17 cellular contexts compared by ENCODE assay signal in the genomic region with DNA sequence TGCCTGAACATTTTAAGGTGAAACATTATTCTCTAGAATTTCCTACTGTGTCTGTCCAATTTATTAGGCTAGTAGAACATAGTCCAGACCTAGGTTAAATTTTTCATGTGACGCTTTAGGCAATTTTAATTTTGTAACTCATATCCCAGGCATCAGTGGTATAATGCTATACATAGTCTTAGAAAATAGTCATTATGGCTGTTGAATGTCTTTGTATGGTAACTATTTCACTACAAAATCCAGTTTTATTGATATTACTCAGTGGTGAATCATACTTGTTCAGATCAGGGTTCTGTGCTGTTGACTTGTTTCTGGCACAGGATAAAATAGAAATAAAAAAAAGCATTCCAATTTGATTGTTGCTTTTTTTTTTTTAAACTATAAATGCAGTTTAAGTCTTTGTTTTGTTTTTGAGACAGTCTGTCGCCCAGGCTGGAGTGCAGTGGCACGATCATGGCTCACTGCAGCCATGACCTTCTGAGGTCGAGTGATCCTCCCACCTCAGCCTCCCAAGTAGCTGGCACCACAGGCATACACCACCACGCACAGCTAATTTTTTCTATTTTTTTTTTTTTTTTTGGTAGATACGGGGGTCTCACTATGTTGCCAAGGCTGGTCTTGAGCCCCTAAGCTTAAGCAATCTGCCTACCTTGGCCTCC.
DNase-seq lines count a peak whose midpoint lies in the region; ATAC-seq, FAIRE-seq and TF ChIP-seq lines count a peak whose summit lies in the region.
"Had no signal": no experiment of that assay in that cellular context is flagged by ENCODE, and none has a peak within 500 bp of the region (broad histone marks: within the 10 kb centered on the region; RNA-seq: fewer than 3 reads in every experiment).

No MANE protein-coding gene starts in this region.

- H3K79me2 ChIP-seq in HCT116 (ENCODE audit: insufficient read depth, low read length) (peaks cover 96% of the 10 kb centered on the region), astrocyte (ENCODE audit: insufficient read depth, low read length) (peaks cover 98% of the 10 kb centered on the region)

- DNase-seq in AG08396 (ENCODE audit: low spot score), result peak; percentile 68
- DNase-seq in HCT116 (ENCODE audit: low read depth, low spot score), result no peak
- peak; percentile 71 for DNase-seq in astrocyte (ENCODE audit: low read depth)
- DNase-seq in mesenchymal stem cell, result no peak
- no peak for DNase-seq in NCI-H2029 treated with DMSO at 0.1 percent for 48 hours (lab: John Stamatoyannopoulos, UW)
- no peak for DNase-seq in NCI-H2196 (lab: John Stamatoyannopoulos, UW; ENCODE audit: unreplicated experiment)
- DNase-seq in GM12891 (ENCODE audit: insufficient read length, low spot score), result no peak
- DNase-seq in KBM-7, result no peak
- DNase-seq: COR-L47; gastrocnemius medialis; left cardiac atrium; NCI-H2081 treated with DMSO at 0.1 percent for 48 hours; nephron progenitor cell; stimulated activated CD4-positive, alpha-beta T cell treated with anti-CD3 and anti-CD28 coated beads, Interleukin-12 subunit alpha, Interleukin-12 subunit beta, amount 100 ng/mL, for 4 hours; T-helper 9 cell had no signal

- no peak overlapping the region for H3K23ac ChIP-seq in mesenchymal stem cell (ENCODE audit: low read length in 2 of 2)

- no peak overlapping the region for H4K8ac ChIP-seq in mesenchymal stem cell (ENCODE audit: low read length)

- 96% methylated on average over 3 of the region's 6 CpGs for WGBS in mesenchymal stem cell

- no peaks in the 10 kb centered on the region for H3K27me3 Mint-ChIP-seq in astrocyte (ENCODE audit: low read depth, unreplicated experiment)

- no peak for TF ChIP-seq RAD21 in HCT116 (IDR thresholded peaks at IDR 0.05; ENCODE audit: low read depth)

- no peak overlapping the region for H3K14ac ChIP-seq in mesenchymal stem cell (ENCODE audit: low read length in 2 of 2)

- peaks cover 34 to 38% of the 10 kb centered on the region in 2 experiments for H3K4me1 ChIP-seq in HCT116 (ENCODE audit: control insufficient read depth in 1 of 2, insufficient read depth in 2 of 2, low read length in 2 of 2)
- H3K4me1 ChIP-seq in astrocyte (ENCODE audit: insufficient read depth, low read length), result peaks cover 21% of the 10 kb centered on the region
- peaks cover 20% of the 10 kb centered on the region for H3K4me1 ChIP-seq in mesenchymal stem cell (ENCODE audit: control insufficient read depth, insufficient read depth, low read depth, low read length)

- H3K36me3 ChIP-seq in HCT116 (ENCODE audit: control insufficient read depth in 1 of 2, insufficient read depth in 2 of 2, low read length in 2 of 2) (0 out of 4 replicates have a peak, but pooled peaks cover 0 to 4% of the 10 kb centered on the region in 2 experiments), astrocyte (ENCODE audit: insufficient read depth, low read length) (no peaks in the 10 kb centered on the region), mesenchymal stem cell (ENCODE audit: control insufficient read depth in 1 of 2, insufficient read depth in 2 of 2, low read depth in 1 of 2, low read length in 2 of 2) (peaks cover 9 to 19% of the 10 kb centered on the region in 2 experiments)
- H3K36me3 ChIP-seq: cardiac muscle cell, gastrocnemius medialis had no signal

- H3K27me3 ChIP-seq in HCT116 (ENCODE audit: insufficient read depth, low read length), result no peaks in the 10 kb centered on the region
- no peaks in the 10 kb centered on the region for H3K27me3 ChIP-seq in astrocyte (ENCODE audit: insufficient read depth, low read length)
- H3K27me3 ChIP-seq in mesenchymal stem cell (ENCODE audit: control insufficient read depth in 1 of 2, insufficient read depth in 1 of 2, low read length in 2 of 2), result no peaks in the 10 kb centered on the region
- H3K27me3 ChIP-seq: cardiac muscle cell, gastrocnemius medialis had no signal

- no peak overlapping the region for H4K91ac ChIP-seq in mesenchymal stem cell (ENCODE audit: low read length)

- in situ Hi-C loops in KBM-7 (cut with MboI; ENCODE audit: low pct_unique_long_range_greater_than_20kb, low sequenced_read_pairs), result no loop called here

- RAD21 ChIA-PET in HCT116 (lab: Charles Lee; ENCODE audit: low non-redundant PET in 1 of 2, low total read pairs in 2 of 2, uncharacterized antibody in 2 of 2, unreplicated experiment in 2 of 2), result no interaction called here

- H3K9me3 ChIP-seq in HCT116 (ENCODE audit: control insufficient read depth in 1 of 2, insufficient read depth in 1 of 2, low read depth in 1 of 2, low read length in 2 of 2), result no peaks in the 10 kb centered on the region
- no peaks in the 10 kb centered on the region for H3K9me3 ChIP-seq in astrocyte (ENCODE audit: insufficient read depth, low read depth, low read length)
- H3K9me3 ChIP-seq in mesenchymal stem cell (ENCODE audit: control insufficient read depth, low read length), result no peaks in the 10 kb centered on the region
- H3K9me3 ChIP-seq: gastrocnemius medialis had no signal

- H3K9ac ChIP-seq in HCT116 (ENCODE audit: low read length) (no peak overlapping the region), astrocyte (ENCODE audit: low read length) (no peak overlapping the region), mesenchymal stem cell (ENCODE audit: low read length) (peak overlapping the region; percentile 2)

- no TSS peak for BruUV-seq in HCT116 (replicated peaks; lab: Mats Ljungman, UMichigan)

- no peak overlapping the region for H2BK120ac ChIP-seq in mesenchymal stem cell (ENCODE audit: low read depth, low read length)

- no peak overlapping the region for H3K4ac ChIP-seq in mesenchymal stem cell (ENCODE audit: low read depth in 1 of 2, low read length in 2 of 2)

- no peak overlapping the region for H3K18ac ChIP-seq in mesenchymal stem cell (ENCODE audit: low read depth in 1 of 2, low read length in 2 of 2)

- TF ChIP-seq POLR2A in HCT116 (IDR thresholded peaks at IDR 0.05; ENCODE audit: borderline replicate concordance, extremely low read depth, insufficient read depth, insufficient read length) (no peak), GM12891 (IDR thresholded peaks at IDR 0.05; ENCODE audit: low read depth, low read length) (no peak)

- H3K9me2 ChIP-seq in HCT116 (ENCODE audit: insufficient read depth), result no peaks in the 10 kb centered on the region

- peak overlapping the region; percentile 26; the same call in 1 of the 2 replicates for H3K27ac ChIP-seq in HCT116 (ENCODE audit: low read depth, low read length)
- no peak overlapping the region for H3K27ac ChIP-seq in astrocyte (ENCODE audit: low read depth, low read length)
- no peak overlapping the region for H3K27ac ChIP-seq in mesenchymal stem cell (ENCODE audit: low read length, poor library complexity, severe bottlenecking)
- H3K27ac ChIP-seq: cardiac muscle cell, gastrocnemius medialis had no signal

- H3K4me2 ChIP-seq in HCT116 (ENCODE audit: low read length), result peak overlapping the region; percentile 61
- H3K4me2 ChIP-seq in astrocyte (ENCODE audit: low read length), result peak overlapping the region; percentile 47
- no peak overlapping the region for H3K4me2 ChIP-seq in mesenchymal stem cell (ENCODE audit: low read length, poor library complexity, severe bottlenecking)

- H2AFZ ChIP-seq in HCT116 (ENCODE audit: low read depth, low read length, poor library complexity, severe bottlenecking), result no peak overlapping the region
- H2AFZ ChIP-seq in astrocyte (ENCODE audit: low read depth, low read length), result no peak overlapping the region
- no peak overlapping the region for H2AFZ ChIP-seq in mesenchymal stem cell (ENCODE audit: low read depth, low read length)

- TF ChIP-seq CTCF in HCT116 (IDR thresholded peaks at IDR 0.05 in 2 of 3, conservative IDR thresholded peaks at IDR 0.05 in 1 of 3; ENCODE audit: borderline replicate concordance in 1 of 3, insufficient read depth in 1 of 3, low read depth in 2 of 3, low read length in 2 of 3) (no peak), astrocyte (IDR thresholded peaks at IDR 0.05; ENCODE audit: insufficient read depth, low read depth, low read length) (no peak)

- peaks cover 37% of the 10 kb centered on the region for H3K4me1 Mint-ChIP-seq in astrocyte (ENCODE audit: low read depth, unreplicated experiment)

- peaks cover 8% of the 10 kb centered on the region for H3K79me1 ChIP-seq in mesenchymal stem cell (replicated peaks; ENCODE audit: low read length, poor library complexity, severe bottlenecking)

- POLR2A ChIA-PET in HCT116 (lab: Charles Lee), result no interaction called here

- FAIRE-seq in astrocyte (lab: Jason Lieb, UNC), result peak; percentile 13
- no peak for FAIRE-seq in GM12891 (lab: Jason Lieb, UNC)
- FAIRE-seq: H1 had no signal

- H3K4me3 ChIP-seq in HCT116 (replicated peaks in 1 of 2; ENCODE audit: low read depth in 1 of 2, low read length in 2 of 2), result no peak overlapping the region; a peak in 1 of 4 replicates
- H3K4me3 ChIP-seq in astrocyte (ENCODE audit: insufficient read depth, low read depth, low read length), result no peak overlapping the region
- H3K4me3 ChIP-seq in mesenchymal stem cell (ENCODE audit: insufficient read depth in 1 of 2, low read depth in 1 of 2, low read length in 2 of 2), result no peak overlapping the region
- H3K4me3 ChIP-seq: cardiac muscle cell, gastrocnemius medialis had no signal

- H3K4me3 Mint-ChIP-seq in astrocyte (ENCODE audit: unreplicated experiment), result no peak overlapping the region
- H3K4me3 Mint-ChIP-seq: nephron progenitor cell had no signal

- intact Hi-C loops in HCT116 (cut with micrococcal nuclease), result no loop called here

- H2BK12ac ChIP-seq in mesenchymal stem cell (ENCODE audit: low read length in 2 of 2), result no peak overlapping the region

- no peak overlapping the region for H3K27ac Mint-ChIP-seq in astrocyte (ENCODE audit: unreplicated experiment)
- H3K27ac Mint-ChIP-seq: nephron progenitor cell had no signal

- H2AK5ac ChIP-seq in mesenchymal stem cell (ENCODE audit: low read length, severe bottlenecking), result no peak overlapping the region

- H2BK15ac ChIP-seq in mesenchymal stem cell (ENCODE audit: low read depth, poor library complexity, severe bottlenecking), result no peak overlapping the region

- no peaks in the 10 kb centered on the region for H3K9me3 Mint-ChIP-seq in astrocyte (ENCODE audit: unreplicated experiment)
- H3K9me3 Mint-ChIP-seq: nephron progenitor cell had no signal

- CTCF ChIA-PET in HCT116 (lab: Charles Lee), result no interaction called here

- H2BK5ac ChIP-seq in mesenchymal stem cell (ENCODE audit: low read depth, low read length, poor library complexity, severe bottlenecking), result no peak overlapping the region

- H4K20me1 ChIP-seq in HCT116 (ENCODE audit: insufficient read depth) (peaks cover 21% of the 10 kb centered on the region; the same call in 1 of the 2 replicates), astrocyte (ENCODE audit: insufficient read depth, low read length) (peaks cover 95% of the 10 kb centered on the region)

- peak; percentile 68 for ATAC-seq in HCT116
- ATAC-seq: gastrocnemius medialis had no signal

- peaks cover 7% of the 10 kb centered on the region for H3K36me3 Mint-ChIP-seq in astrocyte (ENCODE audit: low read depth, unreplicated experiment)

TF ChIP-seq in HCT116, 20 proteins besides CTCF, POLR2A, EP300 and RAD21 (continues in another document):
- no peak for TF ChIP-seq EGR1 (IDR thresholded peaks at IDR 0.05; ENCODE audit: low read depth)
- TF ChIP-seq POLR2AphosphoS5 (IDR thresholded peaks at IDR 0.05; ENCODE audit: low read depth, low read length), result no peak

TF ChIP-seq in GM12891, 5 proteins besides CTCF, POLR2A, EP300 and RAD21 (continues in another document):
- TF ChIP-seq SPI1 (IDR thresholded peaks at IDR 0.05; ENCODE audit: low read depth, low read length) (no peak), POLR2AphosphoS5 (IDR thresholded peaks at IDR 0.05; ENCODE audit: low read depth, low read length) (no peak)

Comparison
In these comparisons a context has a peak if more than half of its experiments do, and no peak if none do; other contexts are left out.
1. DNase-seq: peak in AG08396 (single experiment) and astrocyte (single experiment); none in HCT116 (single experiment), mesenchymal stem cell (single experiment), NCI-H2029 treated with DMSO at 0.1 percent for 48 hours (single experiment), NCI-H2196 (single experiment), GM12891 (single experiment) and KBM-7 (single experiment).